Comparison of ENCODE assay signal across 8 cellular contexts in genomic region chr1:153944822-153945117, GRCh38. TPM values are rescaled to one million over a fixed set of nuclear protein-coding genes. Genes with fewer than 3 reads are reported as not detected.
A peak's percentile ranks its signal among the peaks of the same experiment; 100 is the strongest.
DNase-seq lines count a peak whose midpoint lies in the region; ATAC-seq and TF ChIP-seq lines count a peak whose summit lies in the region.

No MANE protein-coding gene starts in this region.

- dilution Hi-C loops in mammary epithelial cell (cut with HindIII; ENCODE audit: low sequenced_read_pairs) = no loop called here

- WGBS in mammary epithelial cell (ENCODE audit: low coverage, missing lambda C conversion rate) = 73% methylated on average over 3 of the region's 3 CpGs

- H3K27me3 ChIP-seq in AG04450 (ENCODE audit: control insufficient read depth, insufficient read depth, low read length) (no peaks in the 10 kb centered on the region), KMS-11 (ENCODE audit: insufficient read depth, low read depth) (no peaks in the 10 kb centered on the region), mammary epithelial cell (ENCODE audit: insufficient read depth, low read length) (no peaks in the 10 kb centered on the region)

- H4K20me1 ChIP-seq in KMS-11 (ENCODE audit: insufficient read depth) (no peaks in the 10 kb centered on the region), mammary epithelial cell (ENCODE audit: insufficient read depth, low read length) (no peaks in the 10 kb centered on the region)

- no peak overlapping the region for H3K27ac ChIP-seq in AG04450 (ENCODE audit: low read depth, low read length)
- H3K27ac ChIP-seq in KMS-11 = no peak overlapping the region
- no peak overlapping the region for H3K27ac ChIP-seq in mammary epithelial cell (ENCODE audit: insufficient read depth, low read depth, low read length)

- H2AFZ ChIP-seq in KMS-11 (ENCODE audit: low read depth) (no peak overlapping the region), mammary epithelial cell (ENCODE audit: low read depth, low read length) (peak overlapping the region; percentile 92)

- peaks cover 16% of the 10 kb centered on the region for H3K36me3 Mint-ChIP-seq in natural killer cell treated with Interleukin-12 subunit alpha and Interleukin-12 subunit beta and Interleukin-15 and Interleukin-18, amount 100 ng/mL, for 72 hours

- H3K4me1 ChIP-seq in KMS-11 (ENCODE audit: low read depth, poor library complexity, severe bottlenecking) (peaks cover 16% of the 10 kb centered on the region), mammary epithelial cell (ENCODE audit: insufficient read depth, low read length) (peaks cover 8% of the 10 kb centered on the region)

- no peaks in the 10 kb centered on the region for H3K27me3 Mint-ChIP-seq in natural killer cell treated with Interleukin-12 subunit alpha and Interleukin-12 subunit beta and Interleukin-15 and Interleukin-18, amount 100 ng/mL, for 72 hours

- peak overlapping the region; percentile 86 for H3K4me3 ChIP-seq in AG04450 (ENCODE audit: low read depth, low read length)
- H3K4me3 ChIP-seq in KMS-11 (IDR thresholded peaks at IDR 0.05; ENCODE audit: insufficient read depth, low read depth, low read length) = no peak overlapping the region
- H3K4me3 ChIP-seq in mammary epithelial cell (replicated peaks in 1 of 3; ENCODE audit: insufficient read depth in 1 of 3, low read depth in 2 of 3, low read length in 3 of 3) = peak overlapping the region in 2 of 3 experiments; percentile 71 to 88

- no peak for ATAC-seq in natural killer cell treated with Interleukin-12 subunit alpha and Interleukin-12 subunit beta and Interleukin-15 and Interleukin-18, amount 100 ng/mL, for 72 hours
- no peak for ATAC-seq in GM21825 (IDR thresholded peaks at IDR 0.05; ENCODE audit: unreplicated experiment)
- ATAC-seq in omental fat pad (ENCODE audit: low FRiP score) = no peak

- TF ChIP-seq CTCF in AG04450 (IDR thresholded peaks at IDR 0.05; ENCODE audit: low read depth, low read length) = no peak
- 0 out of 2 replicates have a peak, but pooled peaks have one; percentile 8 for TF ChIP-seq CTCF in KMS-11 (conservative IDR thresholded peaks at IDR 0.05; ENCODE audit: low read depth, low read length)
- no peak for TF ChIP-seq CTCF in mammary epithelial cell (conservative IDR thresholded peaks at IDR 0.05 in 1 of 2, IDR thresholded peaks at IDR 0.05 in 1 of 2; ENCODE audit: extremely low read depth in 1 of 2, insufficient read depth in 1 of 2, low read depth in 1 of 2, low read length in 2 of 2)
- TF ChIP-seq CTCF in omental fat pad (IDR thresholded peaks at IDR 0.05) = no peak

- in situ Hi-C loops in mammary epithelial cell (cut with MboI; ENCODE audit: low sequenced_read_pairs in 2 of 2) = no loop called here

- no peak for DNase-seq in AG04450 (ENCODE audit: low read depth, low spot score)
- DNase-seq in mammary epithelial cell = no peak
- no peak for DNase-seq in natural killer cell treated with Interleukin-12 subunit alpha and Interleukin-12 subunit beta and Interleukin-15 and Interleukin-18, amount 100 ng/mL, for 72 hours (ENCODE audit: low spot score)
- no peak for DNase-seq in NCI-H1417 treated with DMSO at 0.1 percent for 48 hours (lab: John Stamatoyannopoulos, UW)
- no peak for DNase-seq in DMS153 (lab: John Stamatoyannopoulos, UW)
- DNase-seq in omental fat pad (ENCODE audit: low spot score) = no peak

- CTCF ChIA-PET in AG04450 (lab: Charles Lee) (interaction anchor here (1.3 to 3.8 kb wide), 3 partner anchors 42 to 147 kb away, joined by 3 to 19 read pairs (median 6); partner anchors contain the start of gene RAB13), mammary epithelial cell (lab: Charles Lee; ENCODE audit: low non-redundant PET) (no interaction called here)

- H3K9ac ChIP-seq in KMS-11 (no peak overlapping the region), mammary epithelial cell (ENCODE audit: insufficient read depth, low read length) (peak overlapping the region; percentile 8)

- H3K27ac Mint-ChIP-seq in natural killer cell treated with Interleukin-12 subunit alpha and Interleukin-12 subunit beta and Interleukin-15 and Interleukin-18, amount 100 ng/mL, for 72 hours = peak overlapping the region; percentile 98

- peak overlapping the region; percentile 87 for H3K4me2 ChIP-seq in KMS-11
- H3K4me2 ChIP-seq in mammary epithelial cell (ENCODE audit: insufficient read depth, low read depth, low read length) = peak overlapping the region; percentile 91

- peak overlapping the region; percentile 92 for H3K4me3 Mint-ChIP-seq in natural killer cell treated with Interleukin-12 subunit alpha and Interleukin-12 subunit beta and Interleukin-15 and Interleukin-18, amount 100 ng/mL, for 72 hours

- BruUV-seq in mammary epithelial cell (replicated peaks; lab: Mats Ljungman, UMichigan) = no TSS peak

- H3K36me3 ChIP-seq in KMS-11 (ENCODE audit: insufficient read depth) (no peaks in the 10 kb centered on the region), mammary epithelial cell (ENCODE audit: insufficient read depth, low read length) (peaks cover 6% of the 10 kb centered on the region)

- H3K9me3 ChIP-seq in AG04450 (ENCODE audit: control insufficient read depth, insufficient read depth, low read length) (no peaks in the 10 kb centered on the region; the same call in 1 of the 2 replicates), mammary epithelial cell (replicated peaks; ENCODE audit: insufficient read depth, low read length) (no peaks in the 10 kb centered on the region)

- intact Hi-C loops in mammary epithelial cell (cut with micrococcal nuclease) = loop anchor here (2.0 kb wide), 1 partner anchor 42 kb away; the partner anchor contains the start of gene RAB13

- H3K79me2 ChIP-seq in KMS-11 (ENCODE audit: insufficient read depth, low read depth) (peaks cover 21% of the 10 kb centered on the region; the same call in 1 of the 2 replicates), mammary epithelial cell (ENCODE audit: insufficient read depth, low read length) (peaks cover 30% of the 10 kb centered on the region)

- POLR2A ChIA-PET in AG04450 (lab: Yijun Ruan, JAX) = interaction anchor here (0.7 to 2.6 kb wide), 3 partner anchors 11 to 46 kb away, joined by 3 to 11 read pairs (median 8); partner anchors contain the start of genes CREB3L4 and RPS27

- no peaks in the 10 kb centered on the region for H3K9me3 Mint-ChIP-seq in natural killer cell treated with Interleukin-12 subunit alpha and Interleukin-12 subunit beta and Interleukin-15 and Interleukin-18, amount 100 ng/mL, for 72 hours

- peaks cover 40 to 44% of the 10 kb centered on the region in 2 donors for H3K4me1 Mint-ChIP-seq in natural killer cell treated with Interleukin-12 subunit alpha and Interleukin-12 subunit beta and Interleukin-15 and Interleukin-18, amount 100 ng/mL, for 72 hours (ENCODE audit: low read depth in 2 of 2)

RNA-seq across cellular contexts. Expression of gene DENND4B, which starts 1.7 kb away (rescaled TPM):
- polyA plus RNA-seq in AG04450 (2011; rRNA removed) (10.3 and 13.3 TPM in 2 replicates), mammary epithelial cell (21.3 TPM)
- 21.4 and 23.1 TPM in 2 replicates for polyA minus RNA-seq in AG04450 (2011; rRNA and poly(A)+ RNA removed)
- total RNA-seq in mammary epithelial cell (10 to 100 TPM; 12.3 to 36.9 TPM), omental fat pad (10 to 100 TPM; 21.8 to 75.0 (median 50.3) TPM)
- polyA minus RNA-seq in mammary epithelial cell = 7.8 TPM
- total RNA-seq in natural killer cell treated with Interleukin-12 subunit alpha and Interleukin-12 subunit beta and Interleukin-15 and Interleukin-18, amount 100 ng/mL, for 72 hours = 100 to 1,000 TPM; 161 to 205 TPM

RNA-seq across cellular contexts. Expression of gene CRTC2, which starts 13.6 kb away (rescaled TPM):
- polyA plus RNA-seq in AG04450 (2011; rRNA removed) (12.7 and 13.8 TPM in 2 replicates), mammary epithelial cell (16.8 TPM)
- polyA minus RNA-seq in AG04450 (2011; rRNA and poly(A)+ RNA removed) = 31.8 and 33.8 TPM in 2 replicates
- total RNA-seq in mammary epithelial cell (10 to 100 TPM in 1 of 2 donors, 1 to 10 TPM in 1; 6.0 to 31.7 TPM), omental fat pad (10 to 100 TPM; 11.9 to 17.7 (median 16.3) TPM)
- polyA minus RNA-seq in mammary epithelial cell = 37.2 TPM
- 100 to 1,000 TPM; 103 to 129 TPM for total RNA-seq in natural killer cell treated with Interleukin-12 subunit alpha and Interleukin-12 subunit beta and Interleukin-15 and Interleukin-18, amount 100 ng/mL, for 72 hours

RNA-seq across cellular contexts. Expression of gene SLC39A1, which starts 18.6 kb away (rescaled TPM):
- 84.0 and 98.6 TPM in 2 replicates for polyA plus RNA-seq in AG04450 (2011; rRNA removed)
- polyA minus RNA-seq in AG04450 (2011; rRNA and poly(A)+ RNA removed) = 56.2 and 69.9 TPM in 2 replicates
- 10 to 100 TPM; 77.3 to 98.0 TPM for total RNA-seq in mammary epithelial cell
- 84.2 TPM for polyA plus RNA-seq in mammary epithelial cell
- 38.3 TPM for polyA minus RNA-seq in mammary epithelial cell
- total RNA-seq in natural killer cell treated with Interleukin-12 subunit alpha and Interleukin-12 subunit beta and Interleukin-15 and Interleukin-18, amount 100 ng/mL, for 72 hours = 10 to 100 TPM; 65.6 to 74.2 TPM
- 100 to 1,000 TPM in 3 of 4 donors, 10 to 100 TPM in 1; 80.5 to 125 (median 116) TPM for total RNA-seq in omental fat pad

RNA-seq across cellular contexts. Expression of gene GATAD2B, which starts 22.0 kb away (rescaled TPM):
- 4.8 and 6.8 TPM in 2 replicates for polyA plus RNA-seq in AG04450 (2011; rRNA removed)
- 22.1 and 23.0 TPM in 2 replicates for polyA minus RNA-seq in AG04450 (2011; rRNA and poly(A)+ RNA removed)
- 10 to 100 TPM; 13.7 to 52.7 TPM for total RNA-seq in mammary epithelial cell
- 6.4 TPM for polyA plus RNA-seq in mammary epithelial cell
- 57.0 TPM for polyA minus RNA-seq in mammary epithelial cell
- total RNA-seq in natural killer cell treated with Interleukin-12 subunit alpha and Interleukin-12 subunit beta and Interleukin-15 and Interleukin-18, amount 100 ng/mL, for 72 hours = 10 to 100 TPM; 58.5 to 76.6 TPM
- total RNA-seq in omental fat pad = 10 to 100 TPM; 14.3 to 26.2 (median 17.8) TPM

RNA-seq across cellular contexts. Expression of gene CREB3L4, which starts 22.9 kb away (rescaled TPM):
- polyA plus RNA-seq in AG04450 (2011; rRNA removed) = 7.7 and 10.0 TPM in 2 replicates
- polyA minus RNA-seq in AG04450 (2011; rRNA and poly(A)+ RNA removed) = 5.3 and 6.6 TPM in 2 replicates
- 1 to 10 TPM; 6.7 to 8.8 TPM for total RNA-seq in mammary epithelial cell
- polyA plus RNA-seq in mammary epithelial cell = 11.0 TPM
- polyA minus RNA-seq in mammary epithelial cell = not detected
- total RNA-seq in natural killer cell treated with Interleukin-12 subunit alpha and Interleukin-12 subunit beta and Interleukin-15 and Interleukin-18, amount 100 ng/mL, for 72 hours = 1 to 10 TPM; 4.5 to 6.1 TPM
- total RNA-seq in omental fat pad = 10 to 100 TPM in 1 of 4 donors, 1 to 10 TPM in 3; 6.1 to 19.1 (median 8.5) TPM
